In the genomic region with DNA sequence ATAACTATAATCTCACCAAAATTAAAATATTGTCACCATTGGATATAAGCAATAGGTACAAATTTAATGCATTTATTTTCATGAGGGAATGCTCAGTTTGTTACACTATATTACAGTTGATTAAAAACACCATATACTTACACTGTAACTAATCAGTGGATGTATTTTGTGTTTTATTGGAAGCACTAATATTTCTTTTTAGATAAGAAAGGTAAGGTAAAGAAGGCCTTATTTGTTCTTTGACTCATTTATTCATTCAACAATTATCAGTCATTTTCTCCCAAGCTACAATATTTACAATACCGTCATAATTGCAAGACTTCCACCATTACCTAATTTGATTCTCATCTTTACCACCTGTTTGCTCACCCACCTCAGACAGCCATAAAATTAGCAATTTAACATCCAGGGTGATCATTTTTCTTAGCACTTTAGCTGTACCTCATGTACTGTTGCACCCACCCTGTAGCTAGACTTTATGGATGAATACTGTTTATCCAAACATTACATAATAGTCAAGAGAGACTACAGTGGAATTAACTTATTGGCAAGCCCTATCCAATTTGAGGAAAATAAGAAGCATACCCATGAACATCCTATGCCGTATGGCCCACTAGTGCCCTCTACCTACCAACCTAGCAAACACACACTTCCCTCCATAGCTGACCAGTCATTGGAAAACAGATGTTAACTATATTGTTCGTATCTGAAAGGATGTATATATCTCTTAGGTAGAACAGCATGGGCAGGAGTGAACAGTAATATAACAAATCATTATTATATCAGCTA, we compare ENCODE assay signal across 8 cellular contexts.
A peak's percentile ranks its signal among the peaks of the same experiment; 100 is the strongest.
DNase-seq lines count a peak whose midpoint lies in the region; ATAC-seq and TF ChIP-seq lines count a peak whose summit lies in the region.

No MANE protein-coding gene starts in this region.

- no peak overlapping the region for H3K4me3 Mint-ChIP-seq in central memory CD8-positive, alpha-beta T cell

- no peak overlapping the region for H3K27ac Mint-ChIP-seq in central memory CD8-positive, alpha-beta T cell (ENCODE audit: low read depth)

- peaks cover 13% of the 10 kb centered on the region for H3K4me1 Mint-ChIP-seq in central memory CD8-positive, alpha-beta T cell

- TF ChIP-seq CTCF in omental fat pad (IDR thresholded peaks at IDR 0.05), result no peak

- peak; percentile 20 for DNase-seq in NCI-H1694 treated with DMSO at 0.1 percent for 48 hours (lab: John Stamatoyannopoulos, UW)
- DNase-seq in NCI-H1694 (lab: John Stamatoyannopoulos, UW), result no peak
- peak; percentile 98 for DNase-seq in NCI-H146 (lab: John Stamatoyannopoulos, UW)
- DNase-seq in central memory CD8-positive, alpha-beta T cell (ENCODE audit: low spot score in 2 of 2), result no peak
- DNase-seq in myocyte (ENCODE audit: low read depth), result peak; percentile 19
- DNase-seq in omental fat pad (ENCODE audit: low spot score), result no peak
- DNase-seq in CD1c-positive myeloid dendritic cell (ENCODE audit: extremely low spot score), result no peak
- DNase-seq in effector CD8-positive, alpha-beta T cell (lab: John Stamatoyannopoulos, UW), result no peak

- H3K9me3 Mint-ChIP-seq in central memory CD8-positive, alpha-beta T cell, result no peaks in the 10 kb centered on the region

- H3K36me3 Mint-ChIP-seq in central memory CD8-positive, alpha-beta T cell (ENCODE audit: insufficient read depth), result peaks cover 9% of the 10 kb centered on the region

- peak; percentile 32 for ATAC-seq in central memory CD8-positive, alpha-beta T cell (replicated peaks; ENCODE audit: extremely low read depth, poor library complexity, severe bottlenecking)
- ATAC-seq in omental fat pad (ENCODE audit: low FRiP score), result no peak

- H3K27me3 Mint-ChIP-seq in central memory CD8-positive, alpha-beta T cell, result no peaks in the 10 kb centered on the region

Comparison
In these comparisons a context has a peak if more than half of its experiments do, and no peak if none do; other contexts are left out.
1. DNase-seq: peak in NCI-H1694 treated with DMSO at 0.1 percent for 48 hours (single experiment), NCI-H146 (single experiment) and myocyte (single experiment); none in NCI-H1694 (single experiment), central memory CD8-positive, alpha-beta T cell (0 of 2), omental fat pad (single experiment), CD1c-positive myeloid dendritic cell (single experiment) and effector CD8-positive, alpha-beta T cell (single experiment).